ENCODE assay signal across 10 cellular contexts in genomic region chr3:153513236-153513635, GRCh38.
A peak's percentile ranks its signal among the peaks of the same experiment; 100 is the strongest.
DNase-seq lines count a peak whose midpoint lies in the region; ATAC-seq and TF ChIP-seq lines count a peak whose summit lies in the region.
"Had no signal": no experiment of that assay in that cellular context is flagged by ENCODE, and none has a peak within 500 bp of the region (broad histone marks: within the 10 kb centered on the region; RNA-seq: fewer than 3 reads in every experiment).

No MANE protein-coding gene starts in this region.

- peak; percentile 66 for TF ChIP-seq CTCF in Loucy (conservative IDR thresholded peaks at IDR 0.05; ENCODE audit: low read length)
- peak; percentile 34 for TF ChIP-seq CTCF in cardiac fibroblast (IDR thresholded peaks at IDR 0.05; ENCODE audit: low read depth, low read length)
- peak; percentile 35 for TF ChIP-seq CTCF in osteoblast (IDR thresholded peaks at IDR 0.05; ENCODE audit: extremely low read depth, low read depth, low read length)

- no peak overlapping the region for H3K4me3 ChIP-seq in Loucy (ENCODE audit: low read length, poor library complexity, severe bottlenecking)
- no peak overlapping the region for H3K4me3 ChIP-seq in cardiac fibroblast (replicated peaks in 1 of 2; ENCODE audit: low read depth in 2 of 2, low read length in 2 of 2)
- no peak overlapping the region for H3K4me3 ChIP-seq in osteoblast (ENCODE audit: insufficient read depth, low read length)
- H3K4me3 ChIP-seq: adrenal gland, SK-N-MC had no signal

- peaks cover 3% of the 10 kb centered on the region for H3K36me3 Mint-ChIP-seq in activated CD4-positive, alpha-beta T cell treated with anti-CD3 and anti-CD28 coated beads for 36 hours (ENCODE audit: low read depth)
- H3K36me3 Mint-ChIP-seq in activated CD4-positive, alpha-beta T cell treated with anti-CD3 and anti-CD28 coated beads, Interleukin-2, amount 10 ng/mL, durations not matched to agents 7 days and 5 days (ENCODE audit: low read depth): no peaks in the 10 kb centered on the region

- no peaks in the 10 kb centered on the region for H3K27me3 Mint-ChIP-seq in activated CD4-positive, alpha-beta T cell treated with anti-CD3 and anti-CD28 coated beads for 36 hours
- H3K27me3 Mint-ChIP-seq in activated CD4-positive, alpha-beta T cell treated with anti-CD3 and anti-CD28 coated beads, Interleukin-2, amount 10 ng/mL, durations not matched to agents 7 days and 5 days: no peaks in the 10 kb centered on the region

- intact Hi-C loops in activated CD4-positive, alpha-beta T cell treated with anti-CD3 and anti-CD28 coated beads for 36 hours (cut with DNase I, micrococcal nuclease): loop anchor here in 1 of 2 experiments (10.0 kb wide), 1 partner anchor 252 kb away; no protein-coding TSS in a partner anchor

- no peaks in the 10 kb centered on the region for H3K36me3 ChIP-seq in Loucy (ENCODE audit: insufficient read depth, low read length)
- no peaks in the 10 kb centered on the region for H3K36me3 ChIP-seq in osteoblast (ENCODE audit: insufficient read depth, low read length)
- H3K36me3 ChIP-seq: adrenal gland had no signal

- H3K27ac ChIP-seq in osteoblast (ENCODE audit: low read depth, low read length): no peak overlapping the region
- H3K27ac ChIP-seq: adrenal gland, SK-N-MC had no signal

- no peak overlapping the region for H3K4me2 ChIP-seq in Loucy (ENCODE audit: low read depth, low read length, poor library complexity, severe bottlenecking)
- H3K4me2 ChIP-seq in osteoblast (ENCODE audit: insufficient read depth, low read length): no peak overlapping the region

- POLR2A ChIA-PET in activated CD4-positive, alpha-beta T cell treated with anti-CD3 and anti-CD28 coated beads for 36 hours (lab: Charles Lee): no interaction called here
- POLR2A ChIA-PET in activated CD4-positive, alpha-beta T cell treated with anti-CD3 and anti-CD28 coated beads, Interleukin-2, amount 10 ng/mL, durations not matched to agents 7 days and 5 days (lab: Charles Lee): no interaction called here

- no peaks in the 10 kb centered on the region for H3K9me2 ChIP-seq in Loucy (replicated peaks; ENCODE audit: low read depth, low read length)

- no peak overlapping the region for H3K27ac Mint-ChIP-seq in activated CD4-positive, alpha-beta T cell treated with anti-CD3 and anti-CD28 coated beads for 36 hours
- H3K27ac Mint-ChIP-seq in activated CD4-positive, alpha-beta T cell treated with anti-CD3 and anti-CD28 coated beads, Interleukin-2, amount 10 ng/mL, durations not matched to agents 7 days and 5 days: no peak overlapping the region

- CTCF ChIA-PET in activated CD4-positive, alpha-beta T cell treated with anti-CD3 and anti-CD28 coated beads for 36 hours (lab: Charles Lee): interaction anchor here (0.6 to 1.6 kb wide), 5 partner anchors 11 to 463 kb away, joined by 3 to 6 read pairs (median 3); no protein-coding TSS in a partner anchor
- CTCF ChIA-PET in activated CD4-positive, alpha-beta T cell treated with anti-CD3 and anti-CD28 coated beads, Interleukin-2, amount 10 ng/mL, durations not matched to agents 7 days and 5 days (lab: Charles Lee): interaction anchor here (0.9 kb wide), 1 partner anchor 73 kb away, joined by 3 read pairs; no protein-coding TSS in a partner anchor

- no peak for ATAC-seq in activated CD4-positive, alpha-beta T cell treated with anti-CD3 and anti-CD28 coated beads for 36 hours
- no peak for ATAC-seq in GM18502 (IDR thresholded peaks at IDR 0.05; ENCODE audit: poor library complexity, unreplicated experiment)

- peak; percentile 7 for DNase-seq in activated CD4-positive, alpha-beta T cell treated with anti-CD3 and anti-CD28 coated beads for 36 hours
- DNase-seq in activated CD4-positive, alpha-beta T cell treated with anti-CD3 and anti-CD28 coated beads, Interleukin-2, amount 10 ng/mL, durations not matched to agents 7 days and 5 days: no peak
- DNase-seq in cardiac fibroblast (ENCODE audit: low read depth in 2 of 2) (peak; percentile 12 to 27), osteoblast (ENCODE audit: insufficient read length, low spot score, missing footprints) (peak; percentile 57), OCI-M2 (lab: John Stamatoyannopoulos, UW; ENCODE audit: unreplicated experiment) (no peak)
- no peak for DNase-seq in stimulated activated CD4-positive, alpha-beta T cell treated with anti-CD3 and anti-CD28 coated beads, Interleukin-4, amount 100 ng/mL, for 1 hour
- DNase-seq: adrenal gland had no signal

- H3K4me3 Mint-ChIP-seq in activated CD4-positive, alpha-beta T cell treated with anti-CD3 and anti-CD28 coated beads for 36 hours: no peak overlapping the region
- no peak overlapping the region for H3K4me3 Mint-ChIP-seq in activated CD4-positive, alpha-beta T cell treated with anti-CD3 and anti-CD28 coated beads, Interleukin-2, amount 10 ng/mL, durations not matched to agents 7 days and 5 days

- H3K9me3 ChIP-seq in Loucy (ENCODE audit: insufficient read depth, low read depth, low read length): peaks cover 9% of the 10 kb centered on the region; the same call in 1 of the 2 replicates
- H3K9me3 ChIP-seq in osteoblast (ENCODE audit: low read depth, low read length): no peaks in the 10 kb centered on the region
- H3K9me3 ChIP-seq: adrenal gland had no signal

- H3K4me1 ChIP-seq in Loucy (ENCODE audit: insufficient read depth, low read length, poor library complexity, severe bottlenecking) (no peaks in the 10 kb centered on the region), osteoblast (ENCODE audit: insufficient read depth, low read length) (no peaks in the 10 kb centered on the region)
- H3K4me1 ChIP-seq: adrenal gland had no signal

- no peak overlapping the region for H3K9ac ChIP-seq in Loucy (ENCODE audit: low read depth, low read length, poor library complexity, severe bottlenecking)

- H3K27me3 ChIP-seq in Loucy (ENCODE audit: insufficient read depth, low read length, poor library complexity, severe bottlenecking): no peaks in the 10 kb centered on the region
- H3K27me3 ChIP-seq in osteoblast (ENCODE audit: insufficient read depth, low read length): no peaks in the 10 kb centered on the region
- H3K27me3 ChIP-seq: adrenal gland had no signal

- H2AFZ ChIP-seq in Loucy (ENCODE audit: low read length) (no peak overlapping the region), osteoblast (ENCODE audit: low read length) (no peak overlapping the region)

- H3K4me1 Mint-ChIP-seq in activated CD4-positive, alpha-beta T cell treated with anti-CD3 and anti-CD28 coated beads for 36 hours: no peaks in the 10 kb centered on the region
- H3K4me1 Mint-ChIP-seq in activated CD4-positive, alpha-beta T cell treated with anti-CD3 and anti-CD28 coated beads, Interleukin-2, amount 10 ng/mL, durations not matched to agents 7 days and 5 days: no peaks in the 10 kb centered on the region

- H3K9me3 Mint-ChIP-seq in activated CD4-positive, alpha-beta T cell treated with anti-CD3 and anti-CD28 coated beads for 36 hours (ENCODE audit: low read depth): peaks cover 9% of the 10 kb centered on the region
- peaks cover 6% of the 10 kb centered on the region for H3K9me3 Mint-ChIP-seq in activated CD4-positive, alpha-beta T cell treated with anti-CD3 and anti-CD28 coated beads, Interleukin-2, amount 10 ng/mL, durations not matched to agents 7 days and 5 days

- H3F3A ChIP-seq in Loucy (ENCODE audit: low read depth): no peaks in the 10 kb centered on the region

- no peaks in the 10 kb centered on the region for H3K79me2 ChIP-seq in Loucy (ENCODE audit: insufficient read depth, low read length)
- no peaks in the 10 kb centered on the region for H3K79me2 ChIP-seq in osteoblast (ENCODE audit: insufficient read depth, low read length)

- no peaks in the 10 kb centered on the region for H4K20me1 ChIP-seq in Loucy (ENCODE audit: insufficient read depth, low read length, poor library complexity, severe bottlenecking)
- H4K20me1 ChIP-seq in osteoblast (ENCODE audit: insufficient read depth, low read length): no peaks in the 10 kb centered on the region

Comparison
In these comparisons a context has a peak if more than half of its experiments do, and no peak if none do; other contexts are left out.
1. DNase-seq: peak in activated CD4-positive, alpha-beta T cell treated with anti-CD3 and anti-CD28 coated beads for 36 hours (single experiment), cardiac fibroblast (2 of 2) and osteoblast (single experiment); none in activated CD4-positive, alpha-beta T cell treated with anti-CD3 and anti-CD28 coated beads, Interleukin-2, amount 10 ng/mL, durations not matched to agents 7 days and 5 days (single experiment), stimulated activated CD4-positive, alpha-beta T cell treated with anti-CD3 and anti-CD28 coated beads, Interleukin-4, amount 100 ng/mL, for 1 hour (single experiment) and OCI-M2 (single experiment).
2. Peak in every context shown above with its lines, with median percentiles within 50 percentile points of each other: CTCF ChIP-seq.